In genomic region chr1:21290546-21290944, GRCh38 we compare ENCODE assay signal across 2 cellular contexts.
TF ChIP-seq lines count a peak whose summit lies in the region.

No MANE protein-coding gene starts in this region.

TF ChIP-seq in HCT116, 20 proteins besides CTCF, POLR2A, EP300 and RAD21 (continued from another document):
- no peak for TF ChIP-seq REST (IDR thresholded peaks at IDR 0.05; ENCODE audit: low read depth)
- no peak for TF ChIP-seq JUND (IDR thresholded peaks at IDR 0.05)

TF ChIP-seq in HepG2, 621 proteins besides CTCF, POLR2A, EP300 and RAD21 (continued from another document):
- TF ChIP-seq ZFP1 (CRISPR knock-in tag; IDR thresholded peaks at IDR 0.05), result no peak
- no peak for TF ChIP-seq ZNF557 (CRISPR knock-in tag; IDR thresholded peaks at IDR 0.05)
- no peak for TF ChIP-seq NFE2L2 (IDR thresholded peaks at IDR 0.05; ENCODE audit: low read length)
- TF ChIP-seq ARNT2 (CRISPR knock-in tag; IDR thresholded peaks at IDR 0.05; ENCODE audit: low read depth), result 0 out of 2 replicates have a peak, but pooled peaks have one; percentile 2
- TF ChIP-seq ZBTB46 (CRISPR knock-in tag; IDR thresholded peaks at IDR 0.05; ENCODE audit: borderline replicate concordance), result no peak
- no peak for TF ChIP-seq NR3C1 (CRISPR knock-in tag; IDR thresholded peaks at IDR 0.05)
- TF ChIP-seq ZBTB3 (CRISPR knock-in tag; IDR thresholded peaks at IDR 0.05; ENCODE audit: borderline replicate concordance, low read depth), result no peak
